26 cellular contexts compared by ENCODE assay signal in genomic region chrX:132433001-132433400, GRCh38. TPM values are rescaled to one million over a fixed set of nuclear protein-coding genes. Genes with fewer than 3 reads are reported as not detected.
A peak's percentile ranks its signal among the peaks of the same experiment; 100 is the strongest.
DNase-seq lines count a peak whose midpoint lies in the region; ATAC-seq, FAIRE-seq and TF ChIP-seq lines count a peak whose summit lies in the region.
"Had no signal": no experiment of that assay in that cellular context is flagged by ENCODE, and none has a peak within 500 bp of the region (broad histone marks: within the 10 kb centered on the region; RNA-seq: fewer than 3 reads in every experiment).

No MANE protein-coding gene starts in this region.

- H3K4me2 ChIP-seq in mesendoderm (ENCODE audit: low read length) = no peak overlapping the region

- H3K36me3 ChIP-seq in HAP-1 (replicated peaks) = no peaks in the 10 kb centered on the region
- no peaks in the 10 kb centered on the region for H3K36me3 ChIP-seq in mesendoderm (ENCODE audit: control insufficient read depth, insufficient read depth, low read length)
- H3K36me3 ChIP-seq in upper lobe of left lung = no peaks in the 10 kb centered on the region
- H3K36me3 ChIP-seq: esophagus squamous epithelium, heart right ventricle had no signal

- H3K23ac ChIP-seq in mesendoderm (ENCODE audit: low read length) = no peak overlapping the region

- no peak overlapping the region for H3K27ac ChIP-seq in mesendoderm (ENCODE audit: low read depth, low read length)
- no peak overlapping the region for H3K27ac ChIP-seq in upper lobe of left lung
- H3K27ac ChIP-seq: esophagus squamous epithelium, foreskin keratinocyte, heart right ventricle had no signal

- no peak overlapping the region for H4K5ac ChIP-seq in mesendoderm (ENCODE audit: low read length)

- no peak for ATAC-seq in upper lobe of left lung (ENCODE audit: low FRiP score in 2 of 2)
- no peak for ATAC-seq in GM21367 (IDR thresholded peaks at IDR 0.05; ENCODE audit: unreplicated experiment)
- ATAC-seq: foreskin keratinocyte; heart right ventricle; left cardiac atrium; Panc1; stimulated activated effector memory CD8-positive, alpha-beta T cell treated with anti-CD3 and anti-CD28 coated beads, Interleukin-12 subunit alpha, Interleukin-12 subunit beta, amount 100 ng/mL, for 72 hours had no signal

- H2AK5ac ChIP-seq in mesendoderm (ENCODE audit: low read length) = no peak overlapping the region

- in situ Hi-C loops in HAP-1 (cut with MboI; ENCODE audit: low sequenced_read_pairs) = no loop called here

- H4K8ac ChIP-seq in mesendoderm (ENCODE audit: low read depth, low read length) = no peak overlapping the region

- H3K9me3 ChIP-seq in HAP-1 (no peaks in the 10 kb centered on the region), upper lobe of left lung (no peaks in the 10 kb centered on the region)
- H3K9me3 ChIP-seq: esophagus squamous epithelium, heart right ventricle had no signal

- H2BK120ac ChIP-seq in mesendoderm (ENCODE audit: low read depth, low read length) = no peak overlapping the region

- H3K18ac ChIP-seq in mesendoderm (ENCODE audit: low read length) = no peak overlapping the region

- no peak overlapping the region for H3K9ac ChIP-seq in mesendoderm (ENCODE audit: low read length)

- no peak for TF ChIP-seq POLR2A in upper lobe of left lung (IDR thresholded peaks at IDR 0.05)

- no peak for FAIRE-seq in RCC 7860 (lab: Jason Lieb, UNC)

- H3K79me1 ChIP-seq in mesendoderm (ENCODE audit: low read length) = no peaks in the 10 kb centered on the region

- no peak overlapping the region for H3K56ac ChIP-seq in mesendoderm (ENCODE audit: low read length)

- H2BK5ac ChIP-seq in mesendoderm (ENCODE audit: low read length) = no peak overlapping the region

- no peak overlapping the region for H3K4ac ChIP-seq in mesendoderm (ENCODE audit: low read depth, low read length)

- H3K4me1 ChIP-seq in HAP-1 = peaks cover 13% of the 10 kb centered on the region
- no peaks in the 10 kb centered on the region for H3K4me1 ChIP-seq in mesendoderm (ENCODE audit: control insufficient read depth, low read depth, low read length)
- no peaks in the 10 kb centered on the region for H3K4me1 ChIP-seq in upper lobe of left lung
- H3K4me1 ChIP-seq: esophagus squamous epithelium, foreskin keratinocyte, heart right ventricle had no signal

- H3K79me2 ChIP-seq in mesendoderm (ENCODE audit: control insufficient read depth, insufficient read depth, low read length) = no peaks in the 10 kb centered on the region

- no peak overlapping the region for H2BK15ac ChIP-seq in mesendoderm (replicated peaks; ENCODE audit: low read depth)

- H3K4me3 ChIP-seq in HAP-1 (no peak overlapping the region), mesendoderm (ENCODE audit: low read length) (no peak overlapping the region), upper lobe of left lung (no peak overlapping the region)
- H3K4me3 ChIP-seq: esophagus squamous epithelium, heart right ventricle had no signal

- no peak for TF ChIP-seq CTCF in upper lobe of left lung (IDR thresholded peaks at IDR 0.05)

- peak; percentile 0 for DNase-seq in EH (ENCODE audit: low read depth)
- peak; percentile 66 to 76 for DNase-seq in HAP-1 (ENCODE audit: low spot score in 2 of 2)
- peak; percentile 2 for DNase-seq in astrocyte of the hippocampus (ENCODE audit: low read depth, low spot score)
- DNase-seq in mesendoderm = peak; percentile 78
- no peak for DNase-seq in upper lobe of left lung
- no peak for DNase-seq in RCC 7860 (ENCODE audit: low spot score)
- DNase-seq: activated CD4-positive, alpha-beta memory T cell treated with anti-CD3 and anti-CD28 coated beads for 36 hours; activated CD4-positive, alpha-beta T cell treated with anti-CD3 and anti-CD28 coated beads for 1 hour; activated CD8-positive, alpha-beta memory T cell treated with anti-CD3 and anti-CD28 coated beads, Interleukin-2, amount 50 U/mL, for 4 hours; activated naive CD4-positive, alpha-beta T cell treated with Interleukin-2 at 50 U/mL for 16 hours; C1 segment of cervical spinal cord; esophagus squamous epithelium; foreskin keratinocyte; GDM1; heart right ventricle; HFFc6; Kasumi-1; left cardiac atrium; mammary epithelial cell; NCI-H1417 treated with DMSO at 0.1 percent for 48 hours; NCI-H2171 treated with DMSO at 0.1 percent for 48 hours; NCI-H510A treated with DMSO at 0.1 percent for 48 hours; SIG-M5 had no signal

- TF ChIP-seq EP300 in upper lobe of left lung (IDR thresholded peaks at IDR 0.05) = no peak

- no CpG with 5 or more reads among the region's 2 CpGs for WGBS in mesendoderm (ENCODE audit: extremely low coverage, insufficient coverage, low lambda C conversion rate)
- WGBS in upper lobe of left lung, 2 donors = 70 to 76% methylated on average over 2 of the region's 2 CpGs

- no peaks in the 10 kb centered on the region for H3K27me3 ChIP-seq in HAP-1 (ENCODE audit: low read depth)
- H3K27me3 ChIP-seq in mesendoderm (ENCODE audit: insufficient read depth, low read length, poor library complexity) = no peaks in the 10 kb centered on the region
- no peaks in the 10 kb centered on the region for H3K27me3 ChIP-seq in upper lobe of left lung
- H3K27me3 ChIP-seq: esophagus squamous epithelium, foreskin keratinocyte had no signal

RNA-seq across cellular contexts. Expression of gene MBNL3, which starts 55.8 kb away (rescaled TPM):
- 6.7 TPM for polyA plus RNA-seq in mesendoderm (2013, experiment 1 of 2)
- polyA plus RNA-seq in mesendoderm (2013, experiment 2 of 2) = 6.2 TPM
- 10 to 100 TPM in 4 of 6 donors, 1 to 10 TPM in 2; 4.1 to 23.3 (median 17.4) TPM for total RNA-seq in upper lobe of left lung

Comparison
In these comparisons a context has a peak if more than half of its experiments do, and no peak if none do; other contexts are left out.
1. DNase-seq: peak in EH (single experiment), HAP-1 (2 of 2), astrocyte of the hippocampus (single experiment) and mesendoderm (single experiment); none in upper lobe of left lung (0 of 2) and RCC 7860 (single experiment).